Comparison of ENCODE assay signal across 1 cellular context in the genomic region with DNA sequence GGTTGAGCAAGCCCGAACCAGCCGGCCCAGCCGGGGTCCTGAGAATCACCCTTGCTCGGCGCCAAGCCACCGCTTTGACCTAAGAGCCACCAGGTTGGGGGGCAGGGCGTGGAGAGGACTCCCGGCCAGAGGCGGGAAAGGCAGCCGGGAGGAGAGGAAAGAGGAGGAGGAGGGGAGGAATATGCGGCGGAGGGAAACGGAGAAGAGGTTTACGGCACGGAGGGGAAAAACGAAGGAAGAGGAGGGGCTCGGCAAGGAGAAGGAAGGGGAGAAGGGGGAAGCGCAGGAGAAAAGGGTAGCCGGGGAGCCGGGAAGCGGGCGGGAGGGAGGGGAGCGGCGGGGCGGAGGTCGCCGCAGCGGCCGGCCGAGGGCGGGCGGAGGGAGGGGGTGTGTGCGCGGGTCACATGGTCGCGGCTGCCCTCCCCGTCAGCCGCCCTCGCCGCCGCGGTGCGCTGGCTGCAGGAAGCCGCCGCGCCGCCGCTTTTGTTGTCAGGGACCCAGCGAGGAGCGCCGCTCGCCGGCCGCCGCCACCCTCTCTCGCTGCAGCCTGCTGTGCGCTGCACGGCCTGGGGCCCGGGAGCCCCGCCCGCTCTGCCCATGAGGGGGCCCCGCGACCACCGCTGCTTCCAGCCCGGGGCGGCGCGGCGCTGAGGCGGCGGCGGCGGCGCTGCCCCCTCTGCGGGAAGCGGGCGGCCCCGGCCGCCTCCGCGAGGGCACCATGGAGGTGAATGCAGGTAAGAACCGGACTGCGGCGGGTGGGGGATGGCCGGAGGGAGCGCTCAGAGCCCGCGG.
TF ChIP-seq lines count a peak whose summit lies in the region.

A gene (plus strand): TSS at position 426 of the 792 bp plus-strand sequence. CDS start 293 bp downstream, at position 719.

TF ChIP-seq in K562, 482 proteins besides CTCF, POLR2A, EP300 and RAD21 (continued from another document and continues in another):
- TF ChIP-seq, protein P1, sequence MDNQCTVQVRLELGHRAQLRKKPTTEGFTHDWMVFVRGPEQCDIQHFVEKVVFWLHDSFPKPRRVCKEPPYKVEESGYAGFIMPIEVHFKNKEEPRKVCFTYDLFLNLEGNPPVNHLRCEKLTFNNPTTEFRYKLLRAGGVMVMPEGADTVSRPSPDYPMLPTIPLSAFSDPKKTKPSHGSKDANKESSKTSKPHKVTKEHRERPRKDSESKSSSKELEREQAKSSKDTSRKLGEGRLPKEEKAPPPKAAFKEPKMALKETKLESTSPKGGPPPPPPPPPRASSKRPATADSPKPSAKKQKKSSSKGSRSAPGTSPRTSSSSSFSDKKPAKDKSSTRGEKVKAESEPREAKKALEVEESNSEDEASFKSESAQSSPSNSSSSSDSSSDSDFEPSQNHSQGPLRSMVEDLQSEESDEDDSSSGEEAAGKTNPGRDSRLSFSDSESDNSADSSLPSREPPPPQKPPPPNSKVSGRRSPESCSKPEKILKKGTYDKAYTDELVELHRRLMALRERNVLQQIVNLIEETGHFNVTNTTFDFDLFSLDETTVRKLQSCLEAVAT (IDR thresholded peaks at IDR 0.05), result peak; percentile 77 to 90
- TF ChIP-seq LARP7 (IDR thresholded peaks at IDR 0.05) (0 out of 2 replicates have a peak, but pooled peaks have one; percentile 78), DPF2 (IDR thresholded peaks at IDR 0.05) (peak; percentile 80), CHD1 (IDR thresholded peaks at IDR 0.05; ENCODE audit: low read length) (peak; percentile 68), RFX7 (CRISPR knock-in tag; IDR thresholded peaks at IDR 0.05) (no peak), TEAD1 (CRISPR knock-in tag; IDR thresholded peaks at IDR 0.05) (no peak), NELFE (IDR thresholded peaks at IDR 0.05; ENCODE audit: insufficient read depth, insufficient read length) (no peak), ZNF384 (IDR thresholded peaks at IDR 0.05; ENCODE audit: low read depth, low read length) (no peak), ZNF436 (CRISPR knock-in tag; IDR thresholded peaks at IDR 0.05) (no peak), PPARD (CRISPR knock-in tag; IDR thresholded peaks at IDR 0.05) (no peak), SIN3A (IDR thresholded peaks at IDR 0.05; ENCODE audit: borderline replicate concordance in 2 of 2, control insufficient read depth in 1 of 2, low read depth in 2 of 2, low read length in 2 of 2) (peak in 1 of 2 experiments; percentile 83; a peak in 1 of 4 replicates), SIN3B (IDR thresholded peaks at IDR 0.05; ENCODE audit: low read depth) (peak; percentile 72), ZNF785 (CRISPR knock-in tag; IDR thresholded peaks at IDR 0.05) (no peak), GTF2E2 (tag; IDR thresholded peaks at IDR 0.05) (no peak), SMARCE1 (IDR thresholded peaks at IDR 0.05) (peak; percentile 76), RB1 (IDR thresholded peaks at IDR 0.05; ENCODE audit: low read depth) (peak; percentile 53), LEF1 (IDR thresholded peaks at IDR 0.05) (no peak), CBFB (CRISPR knock-in tag; IDR thresholded peaks at IDR 0.05) (no peak), ZNF707 (CRISPR knock-in tag; conservative IDR thresholded peaks at IDR 0.05) (no peak), TSC22D4 (tag; IDR thresholded peaks at IDR 0.05) (no peak), ZC3H4 (CRISPR knock-in tag; IDR thresholded peaks at IDR 0.05; ENCODE audit: borderline replicate concordance) (no peak), NR2F6 (CRISPR knock-in tag; IDR thresholded peaks at IDR 0.05) (no peak), TBP (optimal IDR thresholded peaks at IDR 0.05; ENCODE audit: low read depth, low read length) (peak; percentile 39), ELF2 (CRISPR knock-in tag; IDR thresholded peaks at IDR 0.05) (no peak), SMARCC2 (IDR thresholded peaks at IDR 0.05; ENCODE audit: low read depth) (no peak), XRCC5 (IDR thresholded peaks at IDR 0.05; ENCODE audit: low read depth, low read length) (no peak), EHMT2 (IDR thresholded peaks at IDR 0.05) (0 out of 2 replicates have a peak, but pooled peaks have one; percentile 54), YY1 (IDR thresholded peaks at IDR 0.05; ENCODE audit: borderline replicate concordance in 1 of 3, control insufficient read depth in 1 of 3, extremely low read depth in 1 of 3, insufficient read depth in 3 of 3, insufficient read length in 1 of 3, insufficient replicate concordance in 2 of 3, low read depth in 1 of 3, low read length in 2 of 3) (peak in 1 of 3 experiments; percentile 24), RNF2 (IDR thresholded peaks at IDR 0.05) (no peak)
- TF ChIP-seq, protein P2, sequence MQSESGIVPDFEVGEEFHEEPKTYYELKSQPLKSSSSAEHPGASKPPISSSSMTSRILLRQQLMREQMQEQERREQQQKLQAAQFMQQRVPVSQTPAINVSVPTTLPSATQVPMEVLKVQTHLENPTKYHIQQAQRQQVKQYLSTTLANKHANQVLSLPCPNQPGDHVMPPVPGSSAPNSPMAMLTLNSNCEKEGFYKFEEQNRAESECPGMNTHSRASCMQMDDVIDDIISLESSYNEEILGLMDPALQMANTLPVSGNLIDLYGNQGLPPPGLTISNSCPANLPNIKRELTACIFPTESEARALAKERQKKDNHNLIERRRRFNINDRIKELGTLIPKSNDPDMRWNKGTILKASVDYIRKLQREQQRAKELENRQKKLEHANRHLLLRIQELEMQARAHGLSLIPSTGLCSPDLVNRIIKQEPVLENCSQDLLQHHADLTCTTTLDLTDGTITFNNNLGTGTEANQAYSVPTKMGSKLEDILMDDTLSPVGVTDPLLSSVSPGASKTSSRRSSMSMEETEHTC (IDR thresholded peaks at IDR 0.05), result peak; percentile 56; the same call in 1 of the 2 replicates
- TF ChIP-seq, protein P3, sequence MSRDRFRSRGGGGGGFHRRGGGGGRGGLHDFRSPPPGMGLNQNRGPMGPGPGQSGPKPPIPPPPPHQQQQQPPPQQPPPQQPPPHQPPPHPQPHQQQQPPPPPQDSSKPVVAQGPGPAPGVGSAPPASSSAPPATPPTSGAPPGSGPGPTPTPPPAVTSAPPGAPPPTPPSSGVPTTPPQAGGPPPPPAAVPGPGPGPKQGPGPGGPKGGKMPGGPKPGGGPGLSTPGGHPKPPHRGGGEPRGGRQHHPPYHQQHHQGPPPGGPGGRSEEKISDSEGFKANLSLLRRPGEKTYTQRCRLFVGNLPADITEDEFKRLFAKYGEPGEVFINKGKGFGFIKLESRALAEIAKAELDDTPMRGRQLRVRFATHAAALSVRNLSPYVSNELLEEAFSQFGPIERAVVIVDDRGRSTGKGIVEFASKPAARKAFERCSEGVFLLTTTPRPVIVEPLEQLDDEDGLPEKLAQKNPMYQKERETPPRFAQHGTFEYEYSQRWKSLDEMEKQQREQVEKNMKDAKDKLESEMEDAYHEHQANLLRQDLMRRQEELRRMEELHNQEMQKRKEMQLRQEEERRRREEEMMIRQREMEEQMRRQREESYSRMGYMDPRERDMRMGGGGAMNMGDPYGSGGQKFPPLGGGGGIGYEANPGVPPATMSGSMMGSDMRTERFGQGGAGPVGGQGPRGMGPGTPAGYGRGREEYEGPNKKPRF (IDR thresholded peaks at IDR 0.05; ENCODE audit: low read depth, low read length), result no peak
- TF ChIP-seq, protein P4, sequence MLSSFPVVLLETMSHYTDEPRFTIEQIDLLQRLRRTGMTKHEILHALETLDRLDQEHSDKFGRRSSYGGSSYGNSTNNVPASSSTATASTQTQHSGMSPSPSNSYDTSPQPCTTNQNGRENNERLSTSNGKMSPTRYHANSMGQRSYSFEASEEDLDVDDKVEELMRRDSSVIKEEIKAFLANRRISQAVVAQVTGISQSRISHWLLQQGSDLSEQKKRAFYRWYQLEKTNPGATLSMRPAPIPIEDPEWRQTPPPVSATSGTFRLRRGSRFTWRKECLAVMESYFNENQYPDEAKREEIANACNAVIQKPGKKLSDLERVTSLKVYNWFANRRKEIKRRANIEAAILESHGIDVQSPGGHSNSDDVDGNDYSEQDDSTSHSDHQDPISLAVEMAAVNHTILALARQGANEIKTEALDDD (IDR thresholded peaks at IDR 0.05), result no peak
- TF ChIP-seq, protein P5, sequence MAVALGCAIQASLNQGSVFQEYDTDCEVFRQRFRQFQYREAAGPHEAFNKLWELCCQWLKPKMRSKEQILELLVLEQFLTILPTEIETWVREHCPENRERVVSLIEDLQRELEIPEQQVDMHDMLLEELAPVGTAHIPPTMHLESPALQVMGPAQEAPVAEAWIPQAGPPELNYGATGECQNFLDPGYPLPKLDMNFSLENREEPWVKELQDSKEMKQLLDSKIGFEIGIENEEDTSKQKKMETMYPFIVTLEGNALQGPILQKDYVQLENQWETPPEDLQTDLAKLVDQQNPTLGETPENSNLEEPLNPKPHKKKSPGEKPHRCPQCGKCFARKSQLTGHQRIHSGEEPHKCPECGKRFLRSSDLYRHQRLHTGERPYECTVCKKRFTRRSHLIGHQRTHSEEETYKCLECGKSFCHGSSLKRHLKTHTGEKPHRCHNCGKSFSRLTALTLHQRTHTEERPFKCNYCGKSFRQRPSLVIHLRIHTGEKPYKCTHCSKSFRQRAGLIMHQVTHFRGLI (CRISPR knock-in tag; IDR thresholded peaks at IDR 0.05), result no peak
- TF ChIP-seq, protein P6, sequence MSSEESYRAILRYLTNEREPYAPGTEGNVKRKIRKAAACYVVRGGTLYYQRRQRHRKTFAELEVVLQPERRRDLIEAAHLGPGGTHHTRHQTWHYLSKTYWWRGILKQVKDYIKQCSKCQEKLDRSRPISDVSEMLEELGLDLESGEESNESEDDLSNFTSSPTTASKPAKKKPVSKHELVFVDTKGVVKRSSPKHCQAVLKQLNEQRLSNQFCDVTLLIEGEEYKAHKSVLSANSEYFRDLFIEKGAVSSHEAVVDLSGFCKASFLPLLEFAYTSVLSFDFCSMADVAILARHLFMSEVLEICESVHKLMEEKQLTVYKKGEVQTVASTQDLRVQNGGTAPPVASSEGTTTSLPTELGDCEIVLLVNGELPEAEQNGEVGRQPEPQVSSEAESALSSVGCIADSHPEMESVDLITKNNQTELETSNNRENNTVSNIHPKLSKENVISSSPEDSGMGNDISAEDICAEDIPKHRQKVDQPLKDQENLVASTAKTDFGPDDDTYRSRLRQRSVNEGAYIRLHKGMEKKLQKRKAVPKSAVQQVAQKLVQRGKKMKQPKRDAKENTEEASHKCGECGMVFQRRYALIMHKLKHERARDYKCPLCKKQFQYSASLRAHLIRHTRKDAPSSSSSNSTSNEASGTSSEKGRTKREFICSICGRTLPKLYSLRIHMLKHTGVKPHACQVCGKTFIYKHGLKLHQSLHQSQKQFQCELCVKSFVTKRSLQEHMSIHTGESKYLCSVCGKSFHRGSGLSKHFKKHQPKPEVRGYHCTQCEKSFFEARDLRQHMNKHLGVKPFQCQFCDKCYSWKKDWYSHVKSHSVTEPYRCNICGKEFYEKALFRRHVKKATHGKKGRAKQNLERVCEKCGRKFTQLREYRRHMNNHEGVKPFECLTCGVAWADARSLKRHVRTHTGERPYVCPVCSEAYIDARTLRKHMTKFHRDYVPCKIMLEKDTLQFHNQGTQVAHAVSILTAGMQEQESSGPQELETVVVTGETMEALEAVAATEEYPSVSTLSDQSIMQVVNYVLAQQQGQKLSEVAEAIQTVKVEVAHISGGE (CRISPR knock-in tag; IDR thresholded peaks at IDR 0.05), result peak in 1 of 3 experiments; percentile 70; a peak in 1 of 6 replicates
- TF ChIP-seq, protein P7, sequence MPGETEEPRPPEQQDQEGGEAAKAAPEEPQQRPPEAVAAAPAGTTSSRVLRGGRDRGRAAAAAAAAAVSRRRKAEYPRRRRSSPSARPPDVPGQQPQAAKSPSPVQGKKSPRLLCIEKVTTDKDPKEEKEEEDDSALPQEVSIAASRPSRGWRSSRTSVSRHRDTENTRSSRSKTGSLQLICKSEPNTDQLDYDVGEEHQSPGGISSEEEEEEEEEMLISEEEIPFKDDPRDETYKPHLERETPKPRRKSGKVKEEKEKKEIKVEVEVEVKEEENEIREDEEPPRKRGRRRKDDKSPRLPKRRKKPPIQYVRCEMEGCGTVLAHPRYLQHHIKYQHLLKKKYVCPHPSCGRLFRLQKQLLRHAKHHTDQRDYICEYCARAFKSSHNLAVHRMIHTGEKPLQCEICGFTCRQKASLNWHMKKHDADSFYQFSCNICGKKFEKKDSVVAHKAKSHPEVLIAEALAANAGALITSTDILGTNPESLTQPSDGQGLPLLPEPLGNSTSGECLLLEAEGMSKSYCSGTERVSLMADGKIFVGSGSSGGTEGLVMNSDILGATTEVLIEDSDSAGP (CRISPR knock-in tag; IDR thresholded peaks at IDR 0.05), result no peak
- TF ChIP-seq, protein P8, sequence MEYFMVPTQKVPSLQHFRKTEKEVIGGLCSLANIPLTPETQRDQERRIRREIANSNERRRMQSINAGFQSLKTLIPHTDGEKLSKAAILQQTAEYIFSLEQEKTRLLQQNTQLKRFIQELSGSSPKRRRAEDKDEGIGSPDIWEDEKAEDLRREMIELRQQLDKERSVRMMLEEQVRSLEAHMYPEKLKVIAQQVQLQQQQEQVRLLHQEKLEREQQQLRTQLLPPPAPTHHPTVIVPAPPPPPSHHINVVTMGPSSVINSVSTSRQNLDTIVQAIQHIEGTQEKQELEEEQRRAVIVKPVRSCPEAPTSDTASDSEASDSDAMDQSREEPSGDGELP (CRISPR knock-in tag; IDR thresholded peaks at IDR 0.05; ENCODE audit: borderline replicate concordance), result 0 out of 2 replicates have a peak, but pooled peaks have one; percentile 31
- TF ChIP-seq, protein P9, sequence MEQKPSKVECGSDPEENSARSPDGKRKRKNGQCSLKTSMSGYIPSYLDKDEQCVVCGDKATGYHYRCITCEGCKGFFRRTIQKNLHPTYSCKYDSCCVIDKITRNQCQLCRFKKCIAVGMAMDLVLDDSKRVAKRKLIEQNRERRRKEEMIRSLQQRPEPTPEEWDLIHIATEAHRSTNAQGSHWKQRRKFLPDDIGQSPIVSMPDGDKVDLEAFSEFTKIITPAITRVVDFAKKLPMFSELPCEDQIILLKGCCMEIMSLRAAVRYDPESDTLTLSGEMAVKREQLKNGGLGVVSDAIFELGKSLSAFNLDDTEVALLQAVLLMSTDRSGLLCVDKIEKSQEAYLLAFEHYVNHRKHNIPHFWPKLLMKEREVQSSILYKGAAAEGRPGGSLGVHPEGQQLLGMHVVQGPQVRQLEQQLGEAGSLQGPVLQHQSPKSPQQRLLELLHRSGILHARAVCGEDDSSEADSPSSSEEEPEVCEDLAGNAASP (IDR thresholded peaks at IDR 0.05), result no peak
- TF ChIP-seq, protein P10, sequence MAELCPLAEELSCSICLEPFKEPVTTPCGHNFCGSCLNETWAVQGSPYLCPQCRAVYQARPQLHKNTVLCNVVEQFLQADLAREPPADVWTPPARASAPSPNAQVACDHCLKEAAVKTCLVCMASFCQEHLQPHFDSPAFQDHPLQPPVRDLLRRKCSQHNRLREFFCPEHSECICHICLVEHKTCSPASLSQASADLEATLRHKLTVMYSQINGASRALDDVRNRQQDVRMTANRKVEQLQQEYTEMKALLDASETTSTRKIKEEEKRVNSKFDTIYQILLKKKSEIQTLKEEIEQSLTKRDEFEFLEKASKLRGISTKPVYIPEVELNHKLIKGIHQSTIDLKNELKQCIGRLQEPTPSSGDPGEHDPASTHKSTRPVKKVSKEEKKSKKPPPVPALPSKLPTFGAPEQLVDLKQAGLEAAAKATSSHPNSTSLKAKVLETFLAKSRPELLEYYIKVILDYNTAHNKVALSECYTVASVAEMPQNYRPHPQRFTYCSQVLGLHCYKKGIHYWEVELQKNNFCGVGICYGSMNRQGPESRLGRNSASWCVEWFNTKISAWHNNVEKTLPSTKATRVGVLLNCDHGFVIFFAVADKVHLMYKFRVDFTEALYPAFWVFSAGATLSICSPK (IDR thresholded peaks at IDR 0.05; ENCODE audit: borderline replicate concordance), result peak; percentile 85; the same call in 1 of the 2 replicates
- TF ChIP-seq, protein P11, sequence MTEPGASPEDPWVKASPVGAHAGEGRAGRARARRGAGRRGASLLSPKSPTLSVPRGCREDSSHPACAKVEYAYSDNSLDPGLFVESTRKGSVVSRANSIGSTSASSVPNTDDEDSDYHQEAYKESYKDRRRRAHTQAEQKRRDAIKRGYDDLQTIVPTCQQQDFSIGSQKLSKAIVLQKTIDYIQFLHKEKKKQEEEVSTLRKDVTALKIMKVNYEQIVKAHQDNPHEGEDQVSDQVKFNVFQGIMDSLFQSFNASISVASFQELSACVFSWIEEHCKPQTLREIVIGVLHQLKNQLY (CRISPR knock-in tag; conservative IDR thresholded peaks at IDR 0.05), result no peak
